Comparison of ENCODE assay signal across 12 cellular contexts in genomic region chr6:54802775-54803631, GRCh38. TPM values are rescaled to one million over a fixed set of nuclear protein-coding genes. Genes with fewer than 3 reads are reported as not detected.
A peak's percentile ranks its signal among the peaks of the same experiment; 100 is the strongest.
DNase-seq lines count a peak whose midpoint lies in the region; ATAC-seq and TF ChIP-seq lines count a peak whose summit lies in the region.
"Had no signal": no experiment of that assay in that cellular context is flagged by ENCODE, and none has a peak within 500 bp of the region (broad histone marks: within the 10 kb centered on the region; RNA-seq: fewer than 3 reads in every experiment).

No MANE protein-coding gene starts in this region.

- DNase-seq in AG08396 (ENCODE audit: low spot score) (peak; percentile 45), HT-29 (ENCODE audit: low spot score) (peak; percentile 13), adipocyte (ENCODE audit: low read depth) (peak; percentile 76), iPS-NIHi7 (ENCODE audit: extremely low spot score) (peak; percentile 10), ascending aorta (ENCODE audit: low spot score in 2 of 2) (no peak), superior temporal gyrus (ENCODE audit: extremely low spot score) (no peak)
- DNase-seq in effector CD4-positive, alpha-beta T cell = no peak
- DNase-seq: glutamatergic neuron; stimulated activated naive CD4-positive, alpha-beta T cell treated with Interleukin-2 at 50 U/mL for 16 hours had no signal

- ATAC-seq in HG03175 (IDR thresholded peaks at IDR 0.05; ENCODE audit: unreplicated experiment) = no peak

- intact Hi-C loops in ascending aorta (cut with DNase I) = no loop called here

- H3K27me3 ChIP-seq in adipocyte (replicated peaks; ENCODE audit: control insufficient read depth, insufficient read depth, low read length) = no peaks in the 10 kb centered on the region
- H3K27me3 ChIP-seq in ascending aorta = no peaks in the 10 kb centered on the region
- H3K27me3 ChIP-seq: cardiac muscle cell had no signal

- H3K27ac ChIP-seq in ascending aorta = no peak overlapping the region
- H3K27ac ChIP-seq: C4-2B, cardiac muscle cell had no signal

- H3K36me3 ChIP-seq in adipocyte (ENCODE audit: control insufficient read depth, insufficient read depth, low read length, severe bottlenecking) (no peaks in the 10 kb centered on the region), ascending aorta (no peaks in the 10 kb centered on the region)
- H3K36me3 ChIP-seq: cardiac muscle cell had no signal

- H3K9ac ChIP-seq in adipocyte (ENCODE audit: low read length) = no peak overlapping the region

- peaks cover 3% of the 10 kb centered on the region for H3K4me1 ChIP-seq in adipocyte (ENCODE audit: control insufficient read depth, insufficient read depth, low read length)
- H3K4me1 ChIP-seq in ascending aorta = no peaks in the 10 kb centered on the region

- H3K9me3 ChIP-seq in adipocyte (ENCODE audit: control insufficient read depth, low read length) (no peaks in the 10 kb centered on the region), ascending aorta (no peaks in the 10 kb centered on the region)

- H3K4me3 ChIP-seq in adipocyte (ENCODE audit: low read length) (no peak overlapping the region), ascending aorta (no peak overlapping the region)
- H3K4me3 ChIP-seq: cardiac muscle cell had no signal

- TF ChIP-seq CTCF in ascending aorta (IDR thresholded peaks at IDR 0.05) = no peak

RNA-seq across cellular contexts. Expression of gene FAM83B, which starts 43.6 kb away (rescaled TPM):
- 9.4 and 13.0 TPM in 2 replicates for total RNA-seq in HT-29 (2014; rRNA removed; shearing (Covaris generic))
- total RNA-seq in ascending aorta = not detected

Comparison
In these comparisons a context has a peak if more than half of its experiments do, and no peak if none do; other contexts are left out.
1. DNase-seq: peak in AG08396 (single experiment), HT-29 (single experiment), adipocyte (single experiment) and iPS-NIHi7 (single experiment); none in ascending aorta (0 of 2), effector CD4-positive, alpha-beta T cell (single experiment) and superior temporal gyrus (single experiment).
2. RNA of gene FAM83B, which starts 43.6 kb away (total RNA-seq): 9.4 to 13.0 TPM in HT-29; not detected in ascending aorta (single experiment); every median in the first group is over 10 times any median in the second.